ENCODE assay signal across 16 cellular contexts in genomic region chr14:42193426-42193766, GRCh38.
"Had no signal": no experiment of that assay in that cellular context is flagged by ENCODE, and none has a peak within 500 bp of the region (broad histone marks: within the 10 kb centered on the region; RNA-seq: fewer than 3 reads in every experiment).

No MANE protein-coding gene starts in this region.

- H3K4me1 ChIP-seq: body of pancreas, right atrium auricular region had no signal

- H3K36me3 Mint-ChIP-seq: activated naive CD4-positive, alpha-beta T cell treated with anti-CD3 and anti-CD28 coated beads, Interleukin-2, amount 10 ng/mL, durations not matched to agents 7 days and 5 days; stimulated activated effector memory CD8-positive, alpha-beta T cell treated with anti-CD3 and anti-CD28 coated beads, Interleukin-12 subunit alpha, Interleukin-12 subunit beta, amount 100 ng/mL, for 72 hours had no signal

- H3K27ac ChIP-seq: body of pancreas, right atrium auricular region, tibial nerve had no signal

- H3K27me3 ChIP-seq: body of pancreas, right atrium auricular region, tibial nerve had no signal

- H3K4me3 ChIP-seq: body of pancreas, right atrium auricular region, tibial nerve had no signal

- H3K9me3 Mint-ChIP-seq: activated B cell treated with CpG ODN at 0.5 μM for 24 hours had no signal

- H3K27me3 Mint-ChIP-seq: activated B cell treated with CpG ODN at 0.5 μM for 24 hours; activated CD4-positive, alpha-beta T cell treated with anti-CD3 and anti-CD28 coated beads, Interleukin-2, amount 10 ng/mL, durations not matched to agents 24 days and 14 days; activated naive CD4-positive, alpha-beta T cell treated with anti-CD3 and anti-CD28 coated beads, Interleukin-2, amount 10 ng/mL, durations not matched to agents 7 days and 5 days had no signal

- H3K36me3 ChIP-seq: right atrium auricular region, tibial nerve had no signal

- FAIRE-seq: islet of Langerhans, TTC549 had no signal

- H3K4me1 Mint-ChIP-seq: activated B cell treated with CpG ODN at 0.5 μM for 24 hours; activated CD4-positive, alpha-beta T cell treated with anti-CD3 and anti-CD28 coated beads, Interleukin-2, amount 10 ng/mL, durations not matched to agents 24 days and 14 days; activated naive CD4-positive, alpha-beta T cell treated with anti-CD3 and anti-CD28 coated beads, Interleukin-2, amount 10 ng/mL, durations not matched to agents 7 days and 5 days; stimulated activated effector memory CD8-positive, alpha-beta T cell treated with anti-CD3 and anti-CD28 coated beads, Interleukin-12 subunit alpha, Interleukin-12 subunit beta, amount 100 ng/mL, for 72 hours had no signal

- DNase-seq: activated B cell treated with CpG ODN at 0.5 μM for 24 hours; activated CD4-positive, alpha-beta T cell treated with anti-CD3 and anti-CD28 coated beads, Interleukin-2, amount 10 ng/mL, durations not matched to agents 24 days and 14 days; activated naive CD4-positive, alpha-beta T cell treated with anti-CD3 and anti-CD28 coated beads, Interleukin-2, amount 10 ng/mL, durations not matched to agents 7 days and 5 days; body of pancreas; effector memory CD4-positive, alpha-beta T cell; erythroblast; left ventricle myocardium superior; midbrain; posterior cingulate gyrus; T-helper 2 cell had no signal

- H3K4me3 Mint-ChIP-seq: activated B cell treated with CpG ODN at 0.5 μM for 24 hours; activated CD4-positive, alpha-beta T cell treated with anti-CD3 and anti-CD28 coated beads, Interleukin-2, amount 10 ng/mL, durations not matched to agents 24 days and 14 days; activated naive CD4-positive, alpha-beta T cell treated with anti-CD3 and anti-CD28 coated beads, Interleukin-2, amount 10 ng/mL, durations not matched to agents 7 days and 5 days; stimulated activated effector memory CD8-positive, alpha-beta T cell treated with anti-CD3 and anti-CD28 coated beads, Interleukin-12 subunit alpha, Interleukin-12 subunit beta, amount 100 ng/mL, for 72 hours had no signal

- H3K27ac Mint-ChIP-seq: activated B cell treated with CpG ODN at 0.5 μM for 24 hours; activated CD4-positive, alpha-beta T cell treated with anti-CD3 and anti-CD28 coated beads, Interleukin-2, amount 10 ng/mL, durations not matched to agents 24 days and 14 days; activated naive CD4-positive, alpha-beta T cell treated with anti-CD3 and anti-CD28 coated beads, Interleukin-2, amount 10 ng/mL, durations not matched to agents 7 days and 5 days; activated T-helper 2 cell treated with anti-CD3 and anti-CD28 coated beads, Interferon-gamma antibody, Interleukin-2, Interleukin-4, amounts not matched to agents 10 μg/mL and 5 μg/mL and 100 μg/mL, durations not matched to agents 14 hours and 24 hours and 36 hours; stimulated activated effector memory CD8-positive, alpha-beta T cell treated with anti-CD3 and anti-CD28 coated beads, Interleukin-12 subunit alpha, Interleukin-12 subunit beta, amount 100 ng/mL, for 72 hours had no signal

- ATAC-seq: left ventricle myocardium superior; stimulated activated effector memory CD8-positive, alpha-beta T cell treated with anti-CD3 and anti-CD28 coated beads, Interleukin-12 subunit alpha, Interleukin-12 subunit beta, amount 100 ng/mL, for 72 hours had no signal

- H3K9me3 ChIP-seq: body of pancreas, right atrium auricular region, tibial nerve had no signal
